ENCODE assay signal across 15 cellular contexts in genomic region chr9:107316795-107317661, GRCh38. TPM values are rescaled to one million over a fixed set of nuclear protein-coding genes. Genes with fewer than 3 reads are reported as not detected.
A peak's percentile ranks its signal among the peaks of the same experiment; 100 is the strongest.
DNase-seq lines count a peak whose midpoint lies in the region; ATAC-seq and TF ChIP-seq lines count a peak whose summit lies in the region.
"Had no signal": no experiment of that assay in that cellular context is flagged by ENCODE, and none has a peak within 500 bp of the region (broad histone marks: within the 10 kb centered on the region; RNA-seq: fewer than 3 reads in every experiment).

No MANE protein-coding gene starts in this region.

- no peak for DNase-seq in CD8-positive, alpha-beta memory T cell
- DNase-seq in GM23338 (ENCODE audit: low spot score) = no peak
- no peak for DNase-seq in OCI-LY7 (ENCODE audit: low spot score)
- DNase-seq in uterus = no peak
- DNase-seq: activated effector memory CD4-positive, alpha-beta T cell treated with Interleukin-2 at 50 U/mL for 16 hours; DMS 273 treated with DMSO at 0.1 percent for 48 hours; kidney; NCI-H1048; NCI-H446 treated with DMSO at 0.1 percent for 48 hours; occipital lobe; stimulated activated naive CD4-positive, alpha-beta T cell had no signal

- no peak overlapping the region for H2AFZ ChIP-seq in GM23338
- no peak overlapping the region for H2AFZ ChIP-seq in OCI-LY7 (ENCODE audit: low read length)

- H4K20me1 ChIP-seq in GM23338 (replicated peaks; ENCODE audit: insufficient read depth) (peaks cover 39% of the 10 kb centered on the region), OCI-LY7 (ENCODE audit: insufficient read depth, low read length) (peaks cover 33% of the 10 kb centered on the region)

- no peaks in the 10 kb centered on the region for H3K9me3 Mint-ChIP-seq in CD8-positive, alpha-beta memory T cell
- no peaks in the 10 kb centered on the region for H3K9me3 Mint-ChIP-seq in GM23338
- H3K9me3 Mint-ChIP-seq in nephron = no peaks in the 10 kb centered on the region

- H3K9me3 ChIP-seq in CD8-positive, alpha-beta memory T cell (ENCODE audit: low read length) = no peaks in the 10 kb centered on the region
- H3K9me3 ChIP-seq in OCI-LY7 (ENCODE audit: low read length) (no peaks in the 10 kb centered on the region; the same call in 1 of the 2 replicates), uterus (no peaks in the 10 kb centered on the region)

- H3K4me2 ChIP-seq in GM23338 = 0 out of 2 replicates have a peak overlapping the region, but pooled peaks have one; percentile 15
- no peak overlapping the region for H3K4me2 ChIP-seq in OCI-LY7 (ENCODE audit: low read length)

- peaks cover under 1 to 79% (median 28%) of the 10 kb centered on the region in 3 donors for H3K36me3 Mint-ChIP-seq in CD8-positive, alpha-beta memory T cell
- H3K36me3 Mint-ChIP-seq in GM23338 (ENCODE audit: low read depth) (peaks cover 69% of the 10 kb centered on the region), nephron (ENCODE audit: low read depth) (peaks cover 82% of the 10 kb centered on the region)

- H3F3A ChIP-seq in GM23338 (replicated peaks; ENCODE audit: low read depth) = no peaks in the 10 kb centered on the region

- no peak overlapping the region for H3K4me3 ChIP-seq in CD8-positive, alpha-beta memory T cell (ENCODE audit: low read length)
- H3K4me3 ChIP-seq in GM23338 = no peak overlapping the region
- no peak overlapping the region for H3K4me3 ChIP-seq in OCI-LY7 (ENCODE audit: low read depth, low read length, poor library complexity, severe bottlenecking)
- H3K4me3 ChIP-seq in uterus = no peak overlapping the region
- H3K4me3 ChIP-seq: coronary artery had no signal

- no TSS peak for BruUV-seq in OCI-LY7 (replicated peaks; lab: Mats Ljungman, UMichigan)

- H3K4me1 Mint-ChIP-seq in CD8-positive, alpha-beta memory T cell = peaks cover 50 to 83% (median 81%) of the 10 kb centered on the region in 3 donors
- peaks cover 22% of the 10 kb centered on the region for H3K4me1 Mint-ChIP-seq in GM23338
- H3K4me1 Mint-ChIP-seq in nephron = peaks cover 19% of the 10 kb centered on the region

- WGBS in adipose tissue, 3 donors = 83 to 92% (median 85%) methylated on average over 5 of the region's 5 CpGs

- H3K27me3 ChIP-seq in CD8-positive, alpha-beta memory T cell (ENCODE audit: insufficient read depth, low read length, poor library complexity, severe bottlenecking) = no peaks in the 10 kb centered on the region
- no peaks in the 10 kb centered on the region for H3K27me3 ChIP-seq in GM23338 (ENCODE audit: insufficient read depth)
- H3K27me3 ChIP-seq in uterus = no peaks in the 10 kb centered on the region

- intact Hi-C loops in OCI-LY7 (cut with micrococcal nuclease; ENCODE audit: unreplicated experiment) = no loop called here
- intact Hi-C loops in uterus (cut with DNase I; ENCODE audit: low total_unique reads) = no loop called here

- H3K27ac Mint-ChIP-seq in CD8-positive, alpha-beta memory T cell = peak overlapping the region in 7 of 8 donors; percentile 6 to 91 (median 52)
- H3K27ac Mint-ChIP-seq in GM23338 = peak overlapping the region; percentile 16
- peak overlapping the region; percentile 0 to 77 (median 9) for H3K27ac Mint-ChIP-seq in nephron

- H3K36me3 ChIP-seq in CD8-positive, alpha-beta memory T cell (ENCODE audit: insufficient read depth, low read length) = peaks cover 7% of the 10 kb centered on the region
- peaks cover 27% of the 10 kb centered on the region for H3K36me3 ChIP-seq in GM23338 (ENCODE audit: insufficient read depth)
- peaks cover 98% of the 10 kb centered on the region for H3K36me3 ChIP-seq in OCI-LY7 (ENCODE audit: insufficient read depth, low read length)
- H3K36me3 ChIP-seq in uterus = no peaks in the 10 kb centered on the region

- H3K4me3 Mint-ChIP-seq in CD8-positive, alpha-beta memory T cell = peak overlapping the region in 3 of 7 donors; percentile 1 to 37 (median 18)
- H3K4me3 Mint-ChIP-seq in GM23338 (no peak overlapping the region; the same call in 2 of the 3 replicates), nephron (no peak overlapping the region)

- no peak for ATAC-seq in GM23338
- ATAC-seq in GM21786 (IDR thresholded peaks at IDR 0.05; ENCODE audit: unreplicated experiment) = no peak

- no peak overlapping the region for H3K27ac ChIP-seq in CD8-positive, alpha-beta memory T cell (ENCODE audit: low read depth, low read length)
- H3K27ac ChIP-seq in GM23338 (ENCODE audit: low read depth) (peak overlapping the region; percentile 65), adipose tissue (ENCODE audit: low read depth, low read length) (peak overlapping the region; percentile 15), OCI-LY7 (ENCODE audit: low read depth, low read length, poor library complexity, severe bottlenecking) (no peak overlapping the region), uterus (no peak overlapping the region)
- H3K27ac ChIP-seq: coronary artery had no signal

- H3K4me1 ChIP-seq in CD8-positive, alpha-beta memory T cell (ENCODE audit: insufficient read depth, low read length) = peaks cover 11% of the 10 kb centered on the region
- peaks cover 14% of the 10 kb centered on the region; the same call in 1 of the 2 replicates for H3K4me1 ChIP-seq in GM23338 (ENCODE audit: insufficient read depth)
- peaks cover 29% of the 10 kb centered on the region for H3K4me1 ChIP-seq in OCI-LY7 (ENCODE audit: insufficient read depth, low read length, poor library complexity, severe bottlenecking)
- no peaks in the 10 kb centered on the region for H3K4me1 ChIP-seq in uterus

- TF ChIP-seq POLR2A in uterus (IDR thresholded peaks at IDR 0.05) = no peak

- peaks cover 100% of the 10 kb centered on the region for H3K79me2 ChIP-seq in GM23338 (replicated peaks; ENCODE audit: insufficient read depth)
- peaks cover 85% of the 10 kb centered on the region; the same call in 1 of the 2 replicates for H3K79me2 ChIP-seq in OCI-LY7 (ENCODE audit: insufficient read depth, low read depth, low read length)

- no peak for TF ChIP-seq CTCF in GM23338 (conservative IDR thresholded peaks at IDR 0.05; ENCODE audit: low read depth in 2 of 2)
- TF ChIP-seq CTCF in nephron (IDR thresholded peaks at IDR 0.05; ENCODE audit: unreplicated experiment in 3 of 3) = no peak
- no peak for TF ChIP-seq CTCF in OCI-LY7 (conservative IDR thresholded peaks at IDR 0.05; ENCODE audit: low read length)
- no peak for TF ChIP-seq CTCF in uterus (IDR thresholded peaks at IDR 0.05)

- CTCF ChIA-PET in CD8-positive, alpha-beta memory T cell (lab: Charles Lee) = interaction anchor here (0.8 to 1.2 kb wide), 2 partner anchors 8 to 24 kb away, joined by 3 read pairs; no protein-coding TSS in a partner anchor
- CTCF ChIA-PET in OCI-LY7 (lab: Charles Lee; ENCODE audit: unreplicated experiment) = no interaction called here

- H3K27me3 Mint-ChIP-seq in CD8-positive, alpha-beta memory T cell = no peaks in the 10 kb centered on the region
- H3K27me3 Mint-ChIP-seq in GM23338 (ENCODE audit: insufficient read depth, low read depth, poor library complexity) = peaks cover 3% of the 10 kb centered on the region
- no peaks in the 10 kb centered on the region for H3K27me3 Mint-ChIP-seq in nephron (ENCODE audit: low read depth)

- POLR2A ChIA-PET in CD8-positive, alpha-beta memory T cell (lab: Charles Lee) = no interaction called here
- POLR2A ChIA-PET in OCI-LY7 (lab: Charles Lee) = interaction anchor here (1.0 to 1.2 kb wide), 2 partner anchors 10 to 33 kb away, joined by 5 to 9 read pairs; no protein-coding TSS in a partner anchor

- H3K9me2 ChIP-seq in GM23338 (ENCODE audit: insufficient read depth) (no peaks in the 10 kb centered on the region), OCI-LY7 (ENCODE audit: insufficient read depth, low read length) (no peaks in the 10 kb centered on the region)

TF ChIP-seq in GM23338, 12 proteins besides CTCF, POLR2A, EP300 and RAD21 (continues in another document):
- TF ChIP-seq ZNF331 (CRISPR knock-in tag; IDR thresholded peaks at IDR 0.05; ENCODE audit: low read depth) (no peak), CREB1 (CRISPR knock-in tag; IDR thresholded peaks at IDR 0.05; ENCODE audit: low read depth) (no peak), JUNB (IDR thresholded peaks at IDR 0.05; ENCODE audit: unreplicated experiment) (no peak), STAT1 (IDR thresholded peaks at IDR 0.05; ENCODE audit: unreplicated experiment) (no peak), NANOG (IDR thresholded peaks at IDR 0.05; ENCODE audit: borderline replicate concordance) (no peak)
- TF ChIP-seq, protein P1, sequence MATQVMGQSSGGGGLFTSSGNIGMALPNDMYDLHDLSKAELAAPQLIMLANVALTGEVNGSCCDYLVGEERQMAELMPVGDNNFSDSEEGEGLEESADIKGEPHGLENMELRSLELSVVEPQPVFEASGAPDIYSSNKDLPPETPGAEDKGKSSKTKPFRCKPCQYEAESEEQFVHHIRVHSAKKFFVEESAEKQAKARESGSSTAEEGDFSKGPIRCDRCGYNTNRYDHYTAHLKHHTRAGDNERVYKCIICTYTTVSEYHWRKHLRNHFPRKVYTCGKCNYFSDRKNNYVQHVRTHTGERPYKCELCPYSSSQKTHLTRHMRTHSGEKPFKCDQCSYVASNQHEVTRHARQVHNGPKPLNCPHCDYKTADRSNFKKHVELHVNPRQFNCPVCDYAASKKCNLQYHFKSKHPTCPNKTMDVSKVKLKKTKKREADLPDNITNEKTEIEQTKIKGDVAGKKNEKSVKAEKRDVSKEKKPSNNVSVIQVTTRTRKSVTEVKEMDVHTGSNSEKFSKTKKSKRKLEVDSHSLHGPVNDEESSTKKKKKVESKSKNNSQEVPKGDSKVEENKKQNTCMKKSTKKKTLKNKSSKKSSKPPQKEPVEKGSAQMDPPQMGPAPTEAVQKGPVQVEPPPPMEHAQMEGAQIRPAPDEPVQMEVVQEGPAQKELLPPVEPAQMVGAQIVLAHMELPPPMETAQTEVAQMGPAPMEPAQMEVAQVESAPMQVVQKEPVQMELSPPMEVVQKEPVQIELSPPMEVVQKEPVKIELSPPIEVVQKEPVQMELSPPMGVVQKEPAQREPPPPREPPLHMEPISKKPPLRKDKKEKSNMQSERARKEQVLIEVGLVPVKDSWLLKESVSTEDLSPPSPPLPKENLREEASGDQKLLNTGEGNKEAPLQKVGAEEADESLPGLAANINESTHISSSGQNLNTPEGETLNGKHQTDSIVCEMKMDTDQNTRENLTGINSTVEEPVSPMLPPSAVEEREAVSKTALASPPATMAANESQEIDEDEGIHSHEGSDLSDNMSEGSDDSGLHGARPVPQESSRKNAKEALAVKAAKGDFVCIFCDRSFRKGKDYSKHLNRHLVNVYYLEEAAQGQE (IDR thresholded peaks at IDR 0.05; ENCODE audit: unreplicated experiment) = no peak

RNA-seq across cellular contexts. Expression of gene RAD23B, which starts 33.9 kb away (rescaled TPM):
- total RNA-seq in CD8-positive, alpha-beta memory T cell = 100 to 1,000 TPM; 146 to 150 TPM
- 12.1 TPM for polyA plus RNA-seq in CD8-positive, alpha-beta memory T cell
- total RNA-seq in GM23338 (2014; rRNA removed; shearing (Covaris generic)) = 117 and 137 TPM in 2 replicates
- polyA plus RNA-seq in GM23338 (2016; fragmentation: Nextera tagmentation; extraction: Ambion mirVana) (31.1 and 33.1 TPM in 2 replicates), adipose tissue (10 to 100 TPM; 32.5 to 63.6 (median 58.4) TPM)
- total RNA-seq in OCI-LY7 (2014; rRNA removed; shearing (Covaris generic)) = 61.0 and 67.3 TPM in 2 replicates
- total RNA-seq in OCI-LY7 (2022) (120 and 141 TPM in 2 replicates), uterus (10 to 100 TPM; 39.5 to 92.9 (median 63.8) TPM)

Comparison
In these comparisons a context has a peak if more than half of its experiments do, and no peak if none do; other contexts are left out.
1. H3K27ac ChIP-seq: peak in GM23338 (single experiment) and adipose tissue (single experiment); none in CD8-positive, alpha-beta memory T cell (single experiment), OCI-LY7 (single experiment) and uterus (0 of 2).
2. Peak in every context shown above with its lines, with median percentiles within 50 percentile points of each other: H3K27ac Mint-ChIP-seq.